In the genomic region with DNA sequence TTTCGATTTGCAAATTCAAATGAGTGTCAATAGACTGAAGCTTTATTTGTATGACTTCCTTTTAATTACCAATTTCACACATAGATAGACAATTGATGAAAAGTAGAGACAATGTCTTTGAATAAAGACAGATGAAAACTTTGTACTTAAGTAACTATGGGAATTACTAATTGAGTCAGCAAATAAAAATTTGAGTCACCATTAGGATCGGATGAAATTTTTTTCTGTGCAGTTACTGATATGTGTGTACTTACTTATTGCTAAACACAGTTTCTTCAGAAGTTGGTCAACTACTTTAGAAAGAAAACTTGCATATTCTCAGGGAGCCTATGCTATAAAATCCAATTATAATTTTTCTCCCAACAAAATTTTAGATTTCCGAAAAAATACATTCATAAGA, we compare ENCODE assay signal across 18 cellular contexts.
"Had no signal": no experiment of that assay in that cellular context is flagged by ENCODE, and none has a peak within 500 bp of the region (broad histone marks: within the 10 kb centered on the region; RNA-seq: fewer than 3 reads in every experiment).

No MANE protein-coding gene starts in this region.

- H3K9me3 ChIP-seq: esophagus muscularis mucosa, gastroesophageal sphincter, heart left ventricle, left lung, lower lobe of right lung, mucosa of descending colon had no signal

- H3K4me1 ChIP-seq: esophagus muscularis mucosa, foreskin keratinocyte, gastroesophageal sphincter, heart left ventricle, left lung, lower lobe of right lung had no signal

- H3K27ac Mint-ChIP-seq: mesothelial cell of epicardium, naive B cell had no signal

- ATAC-seq: foreskin keratinocyte, gastroesophageal sphincter, heart left ventricle, left cardiac atrium, left lung, left ventricle myocardium superior, lower lobe of right lung, mucosa of descending colon had no signal

- H3K27ac ChIP-seq: coronary artery, esophagus muscularis mucosa, foreskin keratinocyte, gastroesophageal sphincter, heart left ventricle, left lung, lower lobe of right lung had no signal

- H3K9me3 Mint-ChIP-seq: mesothelial cell of epicardium, naive B cell had no signal

- H3K27me3 Mint-ChIP-seq: naive B cell had no signal

- H3K4me3 ChIP-seq: coronary artery, dorsolateral prefrontal cortex, esophagus muscularis mucosa, gastroesophageal sphincter, heart left ventricle, left lung, lower lobe of right lung, mucosa of descending colon had no signal

- H3K36me3 Mint-ChIP-seq: mesothelial cell of epicardium, naive B cell had no signal

- H3K4me3 Mint-ChIP-seq: mesothelial cell of epicardium, naive B cell had no signal

- H3K36me3 ChIP-seq: esophagus muscularis mucosa, gastroesophageal sphincter, heart left ventricle, left lung, lower lobe of right lung had no signal

- DNase-seq: dermis blood vessel endothelial cell; dorsolateral prefrontal cortex; effector CD4-positive, alpha-beta T cell; effector memory CD4-positive, alpha-beta T cell; foreskin keratinocyte; heart left ventricle; hippocampal formation; left cardiac atrium; left lung; left ventricle myocardium superior; lower lobe of right lung; mesenchymal stem cell; mucosa of descending colon; naive B cell had no signal

- H3K27me3 ChIP-seq: dorsolateral prefrontal cortex, esophagus muscularis mucosa, foreskin keratinocyte, gastroesophageal sphincter, heart left ventricle, left lung had no signal

- H3K4me1 Mint-ChIP-seq: naive B cell had no signal
